12 cellular contexts compared by ENCODE assay signal in genomic region chr7:7554647-7555575, GRCh38. TPM values are rescaled to one million over a fixed set of nuclear protein-coding genes. Genes with fewer than 3 reads are reported as not detected.
DNase-seq lines count a peak whose midpoint lies in the region; ATAC-seq lines count a peak whose summit lies in the region.
"Had no signal": no experiment of that assay in that cellular context is flagged by ENCODE, and none has a peak within 500 bp of the region (broad histone marks: within the 10 kb centered on the region; RNA-seq: fewer than 3 reads in every experiment).

No MANE protein-coding gene starts in this region.

- no peaks in the 10 kb centered on the region for H3K36me3 ChIP-seq in ACC112 (ENCODE audit: insufficient read depth, low read length)

- H3K27me3 ChIP-seq in ACC112 (ENCODE audit: insufficient read depth, low read length), result no peaks in the 10 kb centered on the region

- H3K79me2 ChIP-seq in ACC112 (ENCODE audit: control insufficient read depth, insufficient read depth, low read length, unreplicated experiment), result no peaks in the 10 kb centered on the region

- no peak overlapping the region for H3K4me3 ChIP-seq in ACC112 (ENCODE audit: low read depth, low read length)
- H3K4me3 ChIP-seq: smooth muscle cell had no signal

- H3K27ac ChIP-seq in ACC112 (ENCODE audit: low read depth, low read length), result peak overlapping the region; percentile 85

- H3K4me1 ChIP-seq in ACC112 (ENCODE audit: control insufficient read depth, insufficient read depth, low read length, unreplicated experiment), result peaks cover 21% of the 10 kb centered on the region

- DNase-seq in LHCN-M2 (ENCODE audit: low read depth) (peak; percentile 91), NCI-H2196 (lab: John Stamatoyannopoulos, UW; ENCODE audit: unreplicated experiment) (peak; percentile 79), astrocyte of the hippocampus (ENCODE audit: low read depth, low spot score) (peak; percentile 44), SKM-1 (lab: John Stamatoyannopoulos, UW; ENCODE audit: unreplicated experiment) (no peak), amygdala (lab: John Stamatoyannopoulos, UW) (no peak)
- DNase-seq: T-helper 9 cell, trophoblast cell had no signal

- peak overlapping the region; percentile 31 for H2AFZ ChIP-seq in ACC112 (ENCODE audit: low read length, unreplicated experiment)

- no peak for ATAC-seq in GM21723 (IDR thresholded peaks at IDR 0.05; ENCODE audit: unreplicated experiment)
- ATAC-seq in GM18861 (IDR thresholded peaks at IDR 0.05; ENCODE audit: unreplicated experiment), result no peak

RNA-seq across cellular contexts. Expression of gene MIOS, which starts 11.8 kb away (rescaled TPM):
- 215 and 330 TPM in 2 replicates for total RNA-seq in LHCN-M2 (2014; rRNA removed)
- polyA plus RNA-seq in LHCN-M2 (2012), result 16.7 TPM

RNA-seq across cellular contexts. Expression of gene COL28A1, which starts 19.2 kb away (rescaled TPM):
- 2.6 and 4.4 TPM in 2 replicates for total RNA-seq in LHCN-M2 (2014; rRNA removed)
- 0.17 TPM for polyA plus RNA-seq in LHCN-M2 (2012)
- total RNA-seq: activated CD8-positive, alpha-beta memory T cell treated with anti-CD3 and anti-CD28 coated beads for 36 hours had no signal
- polyA plus RNA-seq: smooth muscle cell had no signal

Comparison
In these comparisons a context has a peak if more than half of its experiments do, and no peak if none do; other contexts are left out.
1. DNase-seq: peak in LHCN-M2 (single experiment), NCI-H2196 (single experiment) and astrocyte of the hippocampus (single experiment); none in SKM-1 (single experiment) and amygdala (0 of 56).